Comparison of ENCODE assay signal across 20 cellular contexts in the genomic region with DNA sequence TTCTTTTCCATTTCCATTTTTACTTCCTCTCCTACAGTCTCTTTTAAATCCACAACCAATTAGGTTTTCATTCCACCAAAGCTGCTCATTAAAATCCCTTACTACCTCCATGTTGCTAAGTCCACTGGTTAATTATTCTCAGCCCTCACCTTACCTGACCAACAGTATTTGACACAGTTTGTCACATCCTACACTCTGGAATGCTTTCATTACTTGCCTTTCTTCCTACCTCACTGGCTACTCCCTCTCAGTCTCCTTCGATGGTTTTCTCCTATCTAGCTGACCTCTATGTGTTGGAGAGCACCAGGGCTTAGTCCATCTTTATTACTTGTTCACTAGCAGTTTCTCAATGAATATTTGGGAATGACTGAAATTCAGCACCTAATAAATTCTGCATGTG.
"Had no signal": no experiment of that assay in that cellular context is flagged by ENCODE, and none has a peak within 500 bp of the region (broad histone marks: within the 10 kb centered on the region; RNA-seq: fewer than 3 reads in every experiment).

No MANE protein-coding gene starts in this region.

- H3K4me3 Mint-ChIP-seq: activated T-cell treated with anti-CD3 and anti-CD28 coated beads, Interleukin-2, amount 50 U/mL, for 72 hours; stimulated activated naive CD8-positive, alpha-beta T cell treated with anti-CD3 and anti-CD28 coated beads, Interleukin-15, Interleukin-2, amounts not matched to agents 100 ng/mL and 50 ng/mL, for 24 hours had no signal

- H3K27me3 Mint-ChIP-seq: stimulated activated naive CD8-positive, alpha-beta T cell treated with anti-CD3 and anti-CD28 coated beads, Interleukin-15, Interleukin-2, amounts not matched to agents 100 ng/mL and 50 ng/mL, for 24 hours had no signal

- H3K27ac Mint-ChIP-seq: activated T-cell treated with anti-CD3 and anti-CD28 coated beads, Interleukin-2, amount 50 U/mL, for 72 hours; stimulated activated naive CD8-positive, alpha-beta T cell treated with anti-CD3 and anti-CD28 coated beads, Interleukin-15, Interleukin-2, amounts not matched to agents 100 ng/mL and 50 ng/mL, for 24 hours had no signal

- H3K36me3 ChIP-seq: breast epithelium, esophagus muscularis mucosa, prostate gland, transverse colon had no signal

- FAIRE-seq: islet of Langerhans had no signal

- H3K4me1 ChIP-seq: ascending aorta, breast epithelium, esophagus muscularis mucosa, prostate gland, transverse colon had no signal

- DNase-seq: activated CD4-positive, alpha-beta T cell treated with anti-CD3 and anti-CD28 coated beads, Interleukin-2, amount 50 U/mL, for 4 hours; activated effector memory CD4-positive, alpha-beta T cell treated with anti-CD3 and anti-CD28 coated beads, Interleukin-2, amount 50 U/mL, for 16 hours; activated naive CD4-positive, alpha-beta T cell treated with anti-CD3 and anti-CD28 coated beads, Interleukin-2, amount 50 U/mL, for 16 hours; activated T-cell treated with anti-CD3 and anti-CD28 coated beads, Interleukin-2, amount 50 U/mL, for 72 hours; cerebellar nuclear complex; cortex of kidney; right cardiac atrium; stimulated activated CD4-positive, alpha-beta T cell treated with anti-CD3 and anti-CD28 coated beads, Interleukin-15, amount 100 ng/mL, for 24 hours; stimulated activated CD4-positive, alpha-beta T cell treated with anti-CD3 and anti-CD28 coated beads, Interleukin-2, amount 100 ng/mL, for 48 hours; T1000; transverse colon had no signal

- ATAC-seq: activated T-cell treated with anti-CD3 and anti-CD28 coated beads, Interleukin-2, amount 50 U/mL, for 72 hours; left lobe of liver; right cardiac atrium had no signal

- H3K4me3 ChIP-seq: ascending aorta, breast epithelium, esophagus muscularis mucosa, lung, prostate gland, skin epidermis, transverse colon had no signal

- H3K27me3 ChIP-seq: ascending aorta, breast epithelium, esophagus muscularis mucosa, transverse colon had no signal

- H3K27ac ChIP-seq: ascending aorta, breast epithelium, esophagus muscularis mucosa, prostate gland, skin epidermis, transverse colon had no signal
